ENCODE assay signal across 8 cellular contexts in genomic region chr17:16832853-16833252, GRCh38.
DNase-seq lines count a peak whose midpoint lies in the region; ATAC-seq, FAIRE-seq and TF ChIP-seq lines count a peak whose summit lies in the region.
"Not testable (repeated sequence)": the region's sequence is repeated elsewhere in the genome, so short reads cannot be mapped to it uniquely, and the experiment has no call there.

No MANE protein-coding gene starts in this region.

- 13% methylated on average over 5 of the region's 8 CpGs for WGBS in A549 (ENCODE audit: missing lambda C conversion rate)
- 17% methylated on average over 1 of the region's 8 CpGs for WGBS in right lobe of liver (ENCODE audit: insufficient coverage, low coverage, low lambda C conversion rate, missing lambda C conversion rate)

- TF ChIP-seq POLR2A in A549 (IDR thresholded peaks at IDR 0.05; ENCODE audit: low read length); right lobe of liver (IDR thresholded peaks at IDR 0.05): not testable (repeated sequence)

- TF ChIP-seq CTCF in A549 (IDR thresholded peaks at IDR 0.05); PC-3 (conservative IDR thresholded peaks at IDR 0.05; ENCODE audit: low read depth, low read length); foreskin keratinocyte (conservative IDR thresholded peaks at IDR 0.05); right lobe of liver (IDR thresholded peaks at IDR 0.05); upper lobe of right lung (IDR thresholded peaks at IDR 0.05): not testable (repeated sequence)

- H4K20me1 ChIP-seq in PC-3 (ENCODE audit: low read length): not testable (repeated sequence)

- not testable (repeated sequence) for H3K27ac Mint-ChIP-seq in activated naive CD8-positive, alpha-beta T cell treated with anti-CD3 and anti-CD28 coated beads, Interleukin-2, amount 50 U/mL, for 24 hours; stimulated activated effector memory CD8-positive, alpha-beta T cell treated with anti-CD3 and anti-CD28 coated beads, Interleukin-12 subunit alpha, Interleukin-12 subunit beta, amount 100 ng/mL, for 72 hours

- H3K4me1 ChIP-seq in A549; PC-3 (ENCODE audit: insufficient read depth, low read length); foreskin keratinocyte; right lobe of liver; upper lobe of right lung: not testable (repeated sequence)

- DNase-seq in A549 (ENCODE audit: low read depth in 1 of 2, low spot score in 1 of 2); PC-3; activated naive CD8-positive, alpha-beta T cell treated with anti-CD3 and anti-CD28 coated beads, Interleukin-2, amount 50 U/mL, for 24 hours; foreskin keratinocyte; stimulated activated effector memory CD8-positive, alpha-beta T cell treated with anti-CD3 and anti-CD28 coated beads, Interleukin-12 subunit alpha, Interleukin-12 subunit beta, amount 100 ng/mL, for 72 hours (ENCODE audit: low spot score in 2 of 2): not testable (repeated sequence)
- peak in 1 of 3 donors; percentile 21 for DNase-seq in right lobe of liver
- peak; percentile 35 for DNase-seq in mesenteric fat pad (ENCODE audit: low spot score)
- DNase-seq in upper lobe of right lung: peak; percentile 84

- intact Hi-C loops in PC-3 (cut with micrococcal nuclease); right lobe of liver (cut with DNase I); upper lobe of right lung (cut with DNase I): not testable (repeated sequence)

- H2AFZ ChIP-seq in PC-3 (ENCODE audit: low read length): not testable (repeated sequence)

- H3K79me2 ChIP-seq in PC-3 (ENCODE audit: low read length): not testable (repeated sequence)

- not testable (repeated sequence) for H3K9me3 Mint-ChIP-seq in activated naive CD8-positive, alpha-beta T cell treated with anti-CD3 and anti-CD28 coated beads, Interleukin-2, amount 50 U/mL, for 24 hours; stimulated activated effector memory CD8-positive, alpha-beta T cell treated with anti-CD3 and anti-CD28 coated beads, Interleukin-12 subunit alpha, Interleukin-12 subunit beta, amount 100 ng/mL, for 72 hours

- BruUV-seq in PC-3 (replicated peaks; lab: Mats Ljungman, UMichigan): not testable (repeated sequence)

- not testable (repeated sequence) for H3K27ac ChIP-seq in A549; PC-3 (ENCODE audit: low read length); foreskin keratinocyte; right lobe of liver; upper lobe of right lung

- H3F3A ChIP-seq in PC-3 (ENCODE audit: low read length, unreplicated experiment): not testable (repeated sequence)

- not testable (repeated sequence) for H3K4me3 ChIP-seq in A549; PC-3 (ENCODE audit: low read length); right lobe of liver; upper lobe of right lung

- TF ChIP-seq EP300 in A549 (IDR thresholded peaks at IDR 0.05): not testable (repeated sequence)

- H3K4me3 Mint-ChIP-seq in activated naive CD8-positive, alpha-beta T cell treated with anti-CD3 and anti-CD28 coated beads, Interleukin-2, amount 50 U/mL, for 24 hours; stimulated activated effector memory CD8-positive, alpha-beta T cell treated with anti-CD3 and anti-CD28 coated beads, Interleukin-12 subunit alpha, Interleukin-12 subunit beta, amount 100 ng/mL, for 72 hours: not testable (repeated sequence)

- peak; percentile 47 to 54; a peak in 5 of 6 replicates for ATAC-seq in A549
- ATAC-seq in PC-3: peak; percentile 79
- peak; percentile 21 for ATAC-seq in activated naive CD8-positive, alpha-beta T cell treated with anti-CD3 and anti-CD28 coated beads, Interleukin-2, amount 50 U/mL, for 24 hours
- ATAC-seq in foreskin keratinocyte: peak; percentile 79
- ATAC-seq in right lobe of liver: peak in 3 of 4 donors; percentile 22 to 80 (median 49)
- peak; percentile 15 for ATAC-seq in stimulated activated effector memory CD8-positive, alpha-beta T cell treated with anti-CD3 and anti-CD28 coated beads, Interleukin-12 subunit alpha, Interleukin-12 subunit beta, amount 100 ng/mL, for 72 hours
- peak; percentile 86 for ATAC-seq in upper lobe of right lung

- POLR2A ChIA-PET in A549 (lab: Yijun Ruan, JAX); PC-3 (lab: Charles Lee; ENCODE audit: unreplicated experiment): not testable (repeated sequence)

- H3K27me3 Mint-ChIP-seq in activated naive CD8-positive, alpha-beta T cell treated with anti-CD3 and anti-CD28 coated beads, Interleukin-2, amount 50 U/mL, for 24 hours: not testable (repeated sequence)

- not testable (repeated sequence) for H3K9ac ChIP-seq in PC-3 (ENCODE audit: low read length)

- H3K36me3 ChIP-seq in PC-3 (ENCODE audit: low read depth, low read length); right lobe of liver; upper lobe of right lung: not testable (repeated sequence)

- H3K4me1 Mint-ChIP-seq in activated naive CD8-positive, alpha-beta T cell treated with anti-CD3 and anti-CD28 coated beads, Interleukin-2, amount 50 U/mL, for 24 hours; stimulated activated effector memory CD8-positive, alpha-beta T cell treated with anti-CD3 and anti-CD28 coated beads, Interleukin-12 subunit alpha, Interleukin-12 subunit beta, amount 100 ng/mL, for 72 hours: not testable (repeated sequence)

- TF ChIP-seq RAD21 in A549 (conservative IDR thresholded peaks at IDR 0.05 in 1 of 2, IDR thresholded peaks at IDR 0.05 in 1 of 2): not testable (repeated sequence)

- not testable (repeated sequence) for H3K36me3 Mint-ChIP-seq in activated naive CD8-positive, alpha-beta T cell treated with anti-CD3 and anti-CD28 coated beads, Interleukin-2, amount 50 U/mL, for 24 hours (ENCODE audit: low read depth); stimulated activated effector memory CD8-positive, alpha-beta T cell treated with anti-CD3 and anti-CD28 coated beads, Interleukin-12 subunit alpha, Interleukin-12 subunit beta, amount 100 ng/mL, for 72 hours

- not testable (repeated sequence) for H3K9me3 ChIP-seq in A549; PC-3 (ENCODE audit: low read length); right lobe of liver; upper lobe of right lung

- not testable (repeated sequence) for H3K27me3 ChIP-seq in PC-3 (ENCODE audit: low read length); foreskin keratinocyte; right lobe of liver; upper lobe of right lung

- CTCF ChIA-PET in A549 (lab: Yijun Ruan, JAX); PC-3 (lab: Charles Lee): not testable (repeated sequence)

- H3K4me2 ChIP-seq in A549; PC-3 (ENCODE audit: low read length): not testable (repeated sequence)

- FAIRE-seq in A549 (lab: Jason Lieb, UNC): not testable (repeated sequence)

- H3K9me2 ChIP-seq in PC-3 (replicated peaks; ENCODE audit: low read length): not testable (repeated sequence)

Comparison
In these comparisons a context has a peak if more than half of its experiments do, and no peak if none do; other contexts are left out.
1. ATAC-seq: peak in every context shown above with its lines; median percentile 86 in upper lobe of right lung; 79 in PC-3; 79 in foreskin keratinocyte; 50 in A549; 49 in right lobe of liver; 21 in activated naive CD8-positive, alpha-beta T cell treated with anti-CD3 and anti-CD28 coated beads, Interleukin-2, amount 50 U/mL, for 24 hours; 15 in stimulated activated effector memory CD8-positive, alpha-beta T cell treated with anti-CD3 and anti-CD28 coated beads, Interleukin-12 subunit alpha, Interleukin-12 subunit beta, amount 100 ng/mL, for 72 hours.